8 cellular contexts compared by ENCODE assay signal in genomic region chr15:82045179-82045891, GRCh38. TPM values are rescaled to one million over a fixed set of nuclear protein-coding genes. Genes with fewer than 3 reads are reported as not detected.
DNase-seq lines count a peak whose midpoint lies in the region; ATAC-seq, FAIRE-seq and TF ChIP-seq lines count a peak whose summit lies in the region.

No MANE protein-coding gene starts in this region.

- H3K36me3 Mint-ChIP-seq in Calu3 (ENCODE audit: insufficient read depth, unreplicated experiment) (peaks cover 32% of the 10 kb centered on the region), nephron (ENCODE audit: low read depth) (peaks cover 27% of the 10 kb centered on the region)
- H3K36me3 Mint-ChIP-seq in activated T-cell treated with anti-CD3 and anti-CD28 coated beads, Interleukin-2, amount 50 U/mL, for 4 hours (ENCODE audit: insufficient read depth), result no peaks in the 10 kb centered on the region

- CTCF ChIA-PET in Calu3 (lab: Charles Lee), result interaction anchor here (0.5 to 1.6 kb wide), 5 partner anchors 13 to 203 kb away, joined by 3 to 14 read pairs (median 4); no protein-coding TSS in a partner anchor

- ATAC-seq in GM21390 (IDR thresholded peaks at IDR 0.05; ENCODE audit: unreplicated experiment), result peak; percentile 1
- peak in 1 of 2 donors; percentile 7 for ATAC-seq in activated T-cell treated with anti-CD3 and anti-CD28 coated beads, Interleukin-2, amount 50 U/mL, for 4 hours

- H3K9me3 Mint-ChIP-seq in Calu3 (ENCODE audit: low read depth, unreplicated experiment), result no peaks in the 10 kb centered on the region
- H3K9me3 Mint-ChIP-seq in activated T-cell treated with anti-CD3 and anti-CD28 coated beads, Interleukin-2, amount 50 U/mL, for 4 hours, result no peaks in the 10 kb centered on the region
- H3K9me3 Mint-ChIP-seq in nephron, result no peaks in the 10 kb centered on the region

- TF ChIP-seq CTCF in Calu3 (IDR thresholded peaks at IDR 0.05; ENCODE audit: unreplicated experiment) (no peak), foreskin fibroblast (IDR thresholded peaks at IDR 0.05; ENCODE audit: low read depth, low read length) (no peak), nephron (IDR thresholded peaks at IDR 0.05; ENCODE audit: unreplicated experiment in 3 of 3) (no peak)

- H3K27ac Mint-ChIP-seq in Calu3 (ENCODE audit: unreplicated experiment) (no peak overlapping the region), nephron (peak overlapping the region; percentile 98 to 99 (median 98))

- BruUV-seq in Calu3 (replicated peaks; lab: Mats Ljungman, UMichigan), result no TSS peak

- DNase-seq in Calu3 (peak; percentile 55), M059J (ENCODE audit: low read depth) (peak; percentile 45), foreskin fibroblast (peak; percentile 38 to 75), urothelium cell line (ENCODE audit: low spot score) (peak; percentile 46), GF-D8 (lab: John Stamatoyannopoulos, UW) (no peak)
- DNase-seq in activated T-cell treated with anti-CD3 and anti-CD28 coated beads, Interleukin-2, amount 50 U/mL, for 4 hours, result peak; percentile 10

- H3K4me3 ChIP-seq in foreskin fibroblast (ENCODE audit: low read depth in 1 of 2, low read length in 2 of 2), result peak overlapping the region; percentile 83 to 87

- H3K27me3 Mint-ChIP-seq in Calu3 (ENCODE audit: unreplicated experiment) (peaks cover 35% of the 10 kb centered on the region), nephron (ENCODE audit: low read depth) (peaks cover 9% of the 10 kb centered on the region)
- H3K27me3 Mint-ChIP-seq in activated T-cell treated with anti-CD3 and anti-CD28 coated beads, Interleukin-2, amount 50 U/mL, for 4 hours (ENCODE audit: low read depth), result peaks cover 20% of the 10 kb centered on the region

- H3K4me3 Mint-ChIP-seq in Calu3 (ENCODE audit: low read depth, unreplicated experiment) (peak overlapping the region; percentile 92), nephron (peak overlapping the region; percentile 98 to 100 (median 98))
- H3K4me3 Mint-ChIP-seq in activated T-cell treated with anti-CD3 and anti-CD28 coated beads, Interleukin-2, amount 50 U/mL, for 4 hours, result peak overlapping the region; percentile 79

- H3K4me1 Mint-ChIP-seq in Calu3 (ENCODE audit: low read depth, unreplicated experiment) (peaks cover 21% of the 10 kb centered on the region), nephron (peaks cover 36% of the 10 kb centered on the region)
- peaks cover 12% of the 10 kb centered on the region for H3K4me1 Mint-ChIP-seq in activated T-cell treated with anti-CD3 and anti-CD28 coated beads, Interleukin-2, amount 50 U/mL, for 4 hours (ENCODE audit: low read depth)

- FAIRE-seq in urothelium cell line (lab: Jason Lieb, UNC), result peak; percentile 93

- intact Hi-C loops in Calu3 (cut with micrococcal nuclease; ENCODE audit: unreplicated experiment), result loop anchor here (5.0 kb wide), 1 partner anchor 563 kb away; no protein-coding TSS in a partner anchor

RNA-seq across cellular contexts. Expression of gene MEX3B, which starts 0.5 kb away (rescaled TPM):
- 1.7 and 2.0 TPM in 2 replicates for total RNA-seq in Calu3 (2022)
- 1.6 and 4.1 TPM in 2 replicates for total RNA-seq in M059J (2014; rRNA removed; shearing (Covaris generic))
- under 1 TPM; 0.46 to 0.71 (median 0.55) TPM for total RNA-seq in activated T-cell treated with anti-CD3 and anti-CD28 coated beads, Interleukin-2, amount 50 U/mL, for 4 hours
